In the genomic region with DNA sequence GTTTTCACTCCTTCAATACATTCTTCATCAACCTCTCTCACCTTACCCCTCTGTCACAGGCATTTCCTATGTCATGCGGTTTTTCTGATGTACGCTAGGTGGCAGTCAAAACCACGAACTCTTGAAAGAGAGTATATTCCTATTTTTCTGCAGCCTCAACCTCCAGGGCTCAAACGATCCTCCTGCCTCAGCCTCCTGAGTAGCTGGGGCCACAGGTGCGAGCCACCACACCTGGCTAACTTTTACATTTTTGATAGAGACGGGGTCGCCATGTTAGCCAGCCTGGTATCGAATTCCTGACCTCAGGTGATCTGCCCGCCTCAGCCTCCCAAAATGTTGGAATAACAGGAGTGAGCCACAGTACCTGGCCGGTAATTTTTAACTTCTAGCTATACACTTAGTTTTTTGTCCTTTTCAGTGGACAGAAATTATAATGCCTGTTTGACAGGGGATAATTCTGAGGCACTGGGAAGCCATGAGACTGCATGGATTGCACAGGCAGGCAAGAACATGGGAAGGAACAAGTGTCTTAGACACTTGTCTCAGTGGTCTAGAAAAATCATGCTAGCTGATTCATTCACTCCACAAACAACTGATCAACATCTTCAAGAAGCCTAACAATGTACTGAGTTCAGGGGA, we compare ENCODE assay signal across 8 cellular contexts. TPM values are rescaled to one million over a fixed set of nuclear protein-coding genes. Genes with fewer than 3 reads are reported as not detected.
A peak's percentile ranks its signal among the peaks of the same experiment; 100 is the strongest.
DNase-seq lines count a peak whose midpoint lies in the region; ATAC-seq, FAIRE-seq and TF ChIP-seq lines count a peak whose summit lies in the region.

No MANE protein-coding gene starts in this region.

- no peaks in the 10 kb centered on the region for H3K79me2 ChIP-seq in DND-41 (ENCODE audit: insufficient read depth, low read length)
- H3K79me2 ChIP-seq in GM12878 (ENCODE audit: control insufficient read depth, insufficient read depth, low read length) = no peaks in the 10 kb centered on the region
- H3K79me2 ChIP-seq in keratinocyte (ENCODE audit: control insufficient read depth, insufficient read depth, low read length) = no peaks in the 10 kb centered on the region

- no TSS peak for BruUV-seq in GM12878 (replicated peaks; lab: Mats Ljungman, UMichigan)

- CTCF ChIA-PET in GM12878 (lab: Yijun Ruan, JAX) = interaction anchor here (0.6 to 23.0 kb wide), 16 partner anchors 15 to 271 kb away, joined by 3 to 897 read pairs (median 5); a partner anchor contains a TSS

- no peak for TF ChIP-seq EP300 in GM12878 (IDR thresholded peaks at IDR 0.05; ENCODE audit: borderline replicate concordance in 1 of 2, control insufficient read depth in 1 of 2, low read depth in 2 of 2, low read length in 2 of 2)

- H2AFZ ChIP-seq in DND-41 (ENCODE audit: low read depth, low read length) (no peak overlapping the region), GM12878 (ENCODE audit: control insufficient read depth, low read depth, low read length) (peak overlapping the region; percentile 4; the same call in 1 of the 2 replicates), keratinocyte (ENCODE audit: control insufficient read depth, low read length) (no peak overlapping the region)

- dilution Hi-C loops in keratinocyte (cut with MboI; ENCODE audit: extremely low pct_ligation_motif_present, low sequenced_read_pairs) = no loop called here

- H3K4me3 ChIP-seq in DND-41 (ENCODE audit: low read depth in 1 of 2, low read length in 2 of 2) (no peak overlapping the region), GM12878 (no peak overlapping the region), keratinocyte (ENCODE audit: control insufficient read depth in 2 of 3, extremely low read depth in 1 of 3, insufficient read depth in 2 of 3, low read depth in 1 of 3, low read length in 3 of 3) (no peak overlapping the region)

- FAIRE-seq in GM12878 (lab: Jason Lieb, UNC) (peak; percentile 85), keratinocyte (lab: Jason Lieb, UNC) (peak; percentile 73)

- peak; percentile 82 for TF ChIP-seq CTCF in DND-41 (IDR thresholded peaks at IDR 0.05; ENCODE audit: borderline replicate concordance, extremely low read depth, low read length, poor library complexity, severe bottlenecking)
- TF ChIP-seq CTCF in GM12878 (IDR thresholded peaks at IDR 0.05 in 2 of 3, conservative IDR thresholded peaks at IDR 0.05 in 1 of 3; ENCODE audit: control insufficient read depth in 2 of 3, extremely low read depth in 1 of 3, insufficient read depth in 1 of 3, low read depth in 3 of 3, low read length in 3 of 3) = peak; percentile 64 to 74 (median 72)
- peak; percentile 60 to 73 (median 63) for TF ChIP-seq CTCF in keratinocyte (optimal IDR thresholded peaks at IDR 0.05 in 1 of 3, IDR thresholded peaks at IDR 0.05 in 1 of 3, conservative IDR thresholded peaks at IDR 0.05 in 1 of 3; ENCODE audit: extremely low read depth in 1 of 3, insufficient read depth in 2 of 3, low read length in 3 of 3)

- POLR2A ChIA-PET in GM12878 (lab: Charles Lee) = interaction anchor here (0.6 to 2.6 kb wide), 5 partner anchors 22 to 135 kb away, joined by 3 to 7 read pairs (median 3); a partner anchor contains a TSS

- SMC1A ChIA-PET in GM12878 (lab: Charles Lee; ENCODE audit: uncharacterized antibody, unreplicated experiment) = interaction anchor here (0.7 to 20.1 kb wide), 5 partner anchors 28 to 152 kb away, joined by 3 to 645 read pairs (median 5); a partner anchor contains a TSS

- H3K4me2 ChIP-seq in DND-41 (ENCODE audit: insufficient read depth, low read length) (no peak overlapping the region), GM12878 (ENCODE audit: control insufficient read depth, insufficient read depth) (no peak overlapping the region), keratinocyte (ENCODE audit: control insufficient read depth, extremely low read depth, insufficient read depth, low read depth, low read length) (no peak overlapping the region)

- WGBS in GM12878 (ENCODE audit: insufficient coverage, insufficient replicate concordance, low lambda C conversion rate, missing lambda C conversion rate) = 25% methylated on average over 10 of the region's 10 CpGs

- DNase-seq in DND-41 (peak; percentile 51), Kasumi-1 (lab: John Stamatoyannopoulos, UW) (peak; percentile 74 to 77), RPMI8226 (peak; percentile 72), GM12878 (ENCODE audit: low read depth, low spot score) (no peak), keratinocyte (ENCODE audit: low read depth, low spot score) (no peak)
- peak; percentile 17 for DNase-seq in stimulated activated naive CD4-positive, alpha-beta T cell treated with Interleukin-2 at 50 U/mL for 16 hours (lab: John Stamatoyannopoulos, UW)

- no peak for TF ChIP-seq POLR2A in GM12878 (IDR thresholded peaks at IDR 0.05; ENCODE audit: low read depth, low read length)

- H3K27ac ChIP-seq in DND-41 (ENCODE audit: low read length) (no peak overlapping the region), GM12878 (ENCODE audit: control insufficient read depth, insufficient read depth) (no peak overlapping the region), keratinocyte (ENCODE audit: control insufficient read depth, insufficient read depth, low read length) (no peak overlapping the region)

- no peaks in the 10 kb centered on the region for H3K9me1 ChIP-seq in keratinocyte (ENCODE audit: control insufficient read depth, extremely low read depth, insufficient read depth, low read length)

- intact Hi-C loops in GM12878 (cut with micrococcal nuclease; ENCODE audit: unreplicated experiment) = loop anchor here (1.0 kb wide), 1 partner anchor 39 kb away; a partner anchor contains a TSS

- H3K4me1 ChIP-seq in DND-41 (ENCODE audit: insufficient read depth, low read length) = peaks cover 16% of the 10 kb centered on the region
- no peaks in the 10 kb centered on the region for H3K4me1 ChIP-seq in GM12878 (ENCODE audit: control insufficient read depth, insufficient read depth, low read length)
- peaks cover 3% of the 10 kb centered on the region for H3K4me1 ChIP-seq in keratinocyte (ENCODE audit: control insufficient read depth, extremely low read depth, insufficient read depth, low read length)

- ATAC-seq in DND-41 (ENCODE audit: insufficient read depth, low read depth) (peak; percentile 75), GM12878 (peak; percentile 57), HG03439 (IDR thresholded peaks at IDR 0.05; ENCODE audit: unreplicated experiment) (no peak), GM18519 (IDR thresholded peaks at IDR 0.05; ENCODE audit: low FRiP score, unreplicated experiment) (no peak)

- H3K9me3 ChIP-seq in DND-41 (ENCODE audit: insufficient read depth, low read length, severe bottlenecking) (no peaks in the 10 kb centered on the region), GM12878 (replicated peaks; ENCODE audit: control insufficient read depth, insufficient read depth, low read length) (no peaks in the 10 kb centered on the region), keratinocyte (ENCODE audit: control insufficient read depth, low read depth, low read length) (no peaks in the 10 kb centered on the region)

- H3K36me3 ChIP-seq in DND-41 (ENCODE audit: insufficient read depth, low read length) (no peaks in the 10 kb centered on the region), GM12878 (ENCODE audit: control insufficient read depth in 2 of 2, insufficient read depth in 2 of 2, low read length in 1 of 2) (no peaks in the 10 kb centered on the region), keratinocyte (ENCODE audit: control insufficient read depth in 2 of 2, extremely low read depth in 1 of 2, insufficient read depth in 2 of 2, low read length in 2 of 2) (no peaks in the 10 kb centered on the region)

- peak; percentile 70 for TF ChIP-seq RAD21 in GM12878 (IDR thresholded peaks at IDR 0.05; ENCODE audit: insufficient read depth, low read depth, low read length)

- RAD21 ChIA-PET in GM12878 (lab: Charles Lee; ENCODE audit: unreplicated experiment) = interaction anchor here (1.7 to 14.0 kb wide), 3 partner anchors 22 to 39 kb away, joined by 6 to 286 read pairs (median 59); a partner anchor contains a TSS

- in situ Hi-C loops in GM12878 (cut with MboI) = loop anchor here (5.0 kb wide), 1 partner anchor 38 kb away; a partner anchor contains a TSS

- H3K27me3 ChIP-seq in DND-41 (ENCODE audit: insufficient read depth, low read length, poor library complexity) = no peaks in the 10 kb centered on the region
- H3K27me3 ChIP-seq in GM12878 (replicated peaks in 1 of 2; ENCODE audit: control insufficient read depth in 2 of 2, insufficient read depth in 2 of 2, low read length in 1 of 2) = no peaks in the 10 kb centered on the region
- H3K27me3 ChIP-seq in keratinocyte (ENCODE audit: control insufficient read depth, extremely low read depth, insufficient read depth, low read length) = no peaks in the 10 kb centered on the region

- H4K20me1 ChIP-seq in DND-41 (ENCODE audit: insufficient read depth, low read length) (no peaks in the 10 kb centered on the region), GM12878 (ENCODE audit: control insufficient read depth, insufficient read depth) (no peaks in the 10 kb centered on the region), keratinocyte (ENCODE audit: control insufficient read depth, extremely low read depth, insufficient read depth, low read length) (no peaks in the 10 kb centered on the region)

- H3K9ac ChIP-seq in DND-41 (ENCODE audit: low read depth, low read length) (no peak overlapping the region), GM12878 (ENCODE audit: control insufficient read depth, insufficient read depth, low read length) (no peak overlapping the region), keratinocyte (ENCODE audit: control insufficient read depth, extremely low read depth, insufficient read depth, low read length) (no peak overlapping the region)

RNA-seq across cellular contexts. Expression of a gene that starts 22.5 kb away (rescaled TPM):
- 4.1 and 4.5 TPM in 2 replicates for total RNA-seq in GM12878 (2013; cell fraction: nucleolus; rRNA removed)
- total RNA-seq in GM12878 (2014; rRNA removed) (1.5 and 2.1 TPM in 2 replicates), GM12878 (2014; rRNA removed; fragmentation: Illumina TruSeq; extraction: Trizol) (1.9 and 2.3 TPM in 2 replicates), GM12878 (2021) (2.3 and 3.2 TPM in 2 replicates)
- 1.1 TPM for polyA plus RNA-seq in GM12878 (2011; ENCODE audit: low read depth)
- polyA plus RNA-seq in GM12878 (2011; rRNA removed) (5.9 TPM in 2 replicates), GM12878 (2014; fragmentation: Illumina TruSeq; extraction: Trizol) (2.2 and 5.1 TPM in 2 replicates), GM12878 (2014; fragmentation: Nextera tagmentation; extraction: Ambion mirVana) (1 to 10 TPM in 1 of 2 experiments, under 1 TPM in 1; 0.52 to 1.2 TPM), GM12878 (2014; rRNA removed) (2.2 and 3.0 TPM in 2 replicates), GM12878 (2016; fragmentation: Nextera tagmentation; extraction: Ambion mirVana) (1 to 10 TPM; 1.3 to 1.5 TPM), keratinocyte (13.8 to 18.6 TPM (median 18.4 TPM) in 3 replicates)
- polyA plus RNA-seq in GM12878 (2011; cell fraction: cytosol; rRNA removed) = 4.6 and 4.8 TPM in 2 replicates
- 5.6 and 6.5 TPM in 2 replicates for polyA plus RNA-seq in GM12878 (2011; cell fraction: nucleus; rRNA removed)
- 0.95 and 2.1 TPM in 2 replicates for polyA plus RNA-seq in GM12878 (2012)
- 6.9 and 8.1 TPM in 2 replicates for polyA minus RNA-seq in GM12878 (2011; rRNA and poly(A)+ RNA removed)
- 1.1 and 1.9 TPM in 2 replicates for polyA minus RNA-seq in GM12878 (2011; cell fraction: cytosol; rRNA and poly(A)+ RNA removed)
- polyA minus RNA-seq in GM12878 (2011; cell fraction: nucleus; rRNA and poly(A)+ RNA removed) = 2.1 and 2.3 TPM in 2 replicates
- 1.8 TPM for polyA plus RNA-seq in keratinocyte (2011; ENCODE audit: low read depth)
- polyA plus RNA-seq in keratinocyte (2011; cell fraction: cytosol; rRNA removed) = 4.8 and 5.8 TPM in 2 replicates
- polyA plus RNA-seq in keratinocyte (2011; cell fraction: nucleus; rRNA removed) = 22.5 and 22.9 TPM in 2 replicates
- polyA plus RNA-seq in keratinocyte (2012; ENCODE audit: low replicate concordance) = 3.0 and 11.8 TPM in 2 replicates
- 16.8 to 21.1 TPM (median 19.5 TPM) in 3 replicates for polyA minus RNA-seq in keratinocyte
- polyA minus RNA-seq in keratinocyte (2011; cell fraction: cytosol; rRNA and poly(A)+ RNA removed) = 13.0 TPM
- 19.5 and 31.3 TPM in 2 replicates for polyA minus RNA-seq in keratinocyte (2011; cell fraction: nucleus; rRNA and poly(A)+ RNA removed)

Comparison
In these comparisons a context has a peak if more than half of its experiments do, and no peak if none do; other contexts are left out.
1. ATAC-seq: peak in DND-41 (single experiment) and GM12878 (single experiment); none in HG03439 (single experiment) and GM18519 (single experiment).
2. DNase-seq: peak in DND-41 (single experiment), Kasumi-1 (2 of 2), RPMI8226 (single experiment) and stimulated activated naive CD4-positive, alpha-beta T cell treated with Interleukin-2 at 50 U/mL for 16 hours (single experiment); none in GM12878 (single experiment) and keratinocyte (single experiment).
3. Peak in every context shown above with its lines, with median percentiles within 50 percentile points of each other: CTCF ChIP-seq.